Comparison of ENCODE assay signal across 1 cellular context in the genomic region with DNA sequence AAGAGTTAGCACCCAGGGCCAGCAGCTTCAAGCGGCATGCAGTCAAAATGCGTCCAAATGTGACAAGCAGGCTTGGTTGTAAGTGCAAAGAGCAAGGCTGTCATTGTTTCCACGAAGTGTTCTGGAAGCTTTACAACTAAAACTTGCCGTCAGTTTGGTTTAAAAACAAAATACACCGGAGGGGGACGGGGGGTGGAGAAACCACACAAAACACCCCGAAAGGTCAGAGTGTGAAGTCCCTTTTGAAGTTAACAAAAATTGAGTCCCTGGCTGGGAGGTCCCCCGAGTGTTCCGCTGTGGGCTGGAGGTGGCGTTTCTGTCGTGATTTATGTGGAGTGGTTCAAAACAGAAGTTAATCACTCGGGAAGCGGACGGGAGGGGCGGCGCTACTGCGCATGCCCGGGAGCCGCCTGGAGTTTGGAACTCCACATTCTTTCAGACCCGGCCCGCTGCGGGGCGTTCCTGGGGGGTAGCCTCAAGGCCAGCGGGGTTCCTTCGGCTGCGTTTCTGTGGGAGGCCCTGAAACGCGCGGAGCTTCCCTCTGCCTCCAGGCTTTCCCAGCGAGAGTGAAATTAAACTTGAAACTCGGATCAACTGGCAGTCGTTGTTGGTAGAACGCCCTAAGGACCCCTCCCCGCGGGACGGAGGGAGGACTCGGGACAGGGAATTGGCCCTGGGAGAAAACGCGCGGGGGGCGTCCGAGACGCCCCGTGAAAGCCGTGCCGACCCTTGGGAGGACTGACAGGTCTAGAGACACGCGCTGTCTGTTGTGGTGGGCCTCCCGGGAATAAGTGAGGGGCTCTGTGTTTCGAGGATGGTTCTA.
A peak's percentile ranks its signal among the peaks of the same experiment; 100 is the strongest.
TF ChIP-seq lines count a peak whose summit lies in the region.

No MANE protein-coding gene starts in this region.

TF ChIP-seq in K562, 482 proteins besides CTCF, POLR2A, EP300 and RAD21 (continued from another document and continues in another):
- TF ChIP-seq HOXB6 (CRISPR knock-in tag; IDR thresholded peaks at IDR 0.05; ENCODE audit: borderline replicate concordance) (no peak), ZNF24 (IDR thresholded peaks at IDR 0.05) (no peak), CREBBP (IDR thresholded peaks at IDR 0.05; ENCODE audit: low read depth, low read length) (no peak), ZNF778 (CRISPR knock-in tag; IDR thresholded peaks at IDR 0.05) (no peak), ZNF75A (CRISPR knock-in tag; IDR thresholded peaks at IDR 0.05) (0 out of 2 replicates have a peak, but pooled peaks have one; percentile 56), EZH2 (IDR thresholded peaks at IDR 0.05; ENCODE audit: borderline replicate concordance, low read depth, low read length) (no peak), ZNF431 (CRISPR knock-in tag; IDR thresholded peaks at IDR 0.05) (no peak), CREB1 (IDR thresholded peaks at IDR 0.05) (no peak), CREB1 (CRISPR knock-in tag; IDR thresholded peaks at IDR 0.05) (no peak), RFX5 (IDR thresholded peaks at IDR 0.05; ENCODE audit: low read depth, low read length) (no peak), NFE2 (IDR thresholded peaks at IDR 0.05; ENCODE audit: low read depth) (no peak), RBM22 (IDR thresholded peaks at IDR 0.05; ENCODE audit: low read depth, low read length, poor library complexity, severe bottlenecking) (no peak), SMARCE1 (IDR thresholded peaks at IDR 0.05) (no peak), KDM5B (IDR thresholded peaks at IDR 0.05; ENCODE audit: insufficient replicate concordance, low read depth, low read length) (peak; percentile 27), MEIS2 (IDR thresholded peaks at IDR 0.05; ENCODE audit: partially characterized antibody) (no peak), ARID4B (CRISPR knock-in tag; IDR thresholded peaks at IDR 0.05) (peak; percentile 67), ZNF707 (CRISPR knock-in tag; conservative IDR thresholded peaks at IDR 0.05) (no peak), CTBP1 (IDR thresholded peaks at IDR 0.05; ENCODE audit: borderline replicate concordance) (no peak), HNRNPL (IDR thresholded peaks at IDR 0.05; ENCODE audit: low read depth, low read length) (no peak), MTA2 (IDR thresholded peaks at IDR 0.05; ENCODE audit: low read depth) (no peak), TCF3 (CRISPR knock-in tag; IDR thresholded peaks at IDR 0.05) (peak; percentile 36; the same call in 1 of the 2 replicates), ZNF644 (tag; IDR thresholded peaks at IDR 0.05; ENCODE audit: low read depth) (no peak), NBN (IDR thresholded peaks at IDR 0.05; ENCODE audit: low read depth) (no peak), DDX20 (tag; IDR thresholded peaks at IDR 0.05; ENCODE audit: low read depth) (no peak), RBM17 (IDR thresholded peaks at IDR 0.05; ENCODE audit: borderline replicate concordance, low read depth, low read length) (no peak), ZNF384 (IDR thresholded peaks at IDR 0.05; ENCODE audit: low read depth, low read length) (no peak), POLR2AphosphoS5 (IDR thresholded peaks at IDR 0.05; ENCODE audit: control insufficient read depth, insufficient read depth, low read depth, low read length) (peak; percentile 69), FOS (IDR thresholded peaks at IDR 0.05; ENCODE audit: extremely low read depth, insufficient read length) (no peak), MECOM (CRISPR knock-in tag; IDR thresholded peaks at IDR 0.05) (no peak), HMGN3 (IDR thresholded peaks at IDR 0.05; ENCODE audit: borderline replicate concordance, extremely low read depth, insufficient read length, low read depth, low read length) (peak; percentile 60), ZNF146 (CRISPR knock-in tag; IDR thresholded peaks at IDR 0.05; ENCODE audit: unreplicated experiment) (no peak), RBM39 (optimal IDR thresholded peaks at IDR 0.05; ENCODE audit: low read depth, low read length) (peak; percentile 46), PCBP1 (IDR thresholded peaks at IDR 0.05; ENCODE audit: low read depth, low read length, poor library complexity, severe bottlenecking) (no peak), TEAD2 (tag; IDR thresholded peaks at IDR 0.05) (no peak), GTF2F1 (IDR thresholded peaks at IDR 0.05; ENCODE audit: low read depth, low read length) (no peak; the same call in 1 of the 2 replicates), HDGF (IDR thresholded peaks at IDR 0.05) (no peak), ZNF263 (CRISPR knock-in tag; IDR thresholded peaks at IDR 0.05; ENCODE audit: borderline replicate concordance) (no peak; the same call in 1 of the 2 replicates), EWSR1 (IDR thresholded peaks at IDR 0.05; ENCODE audit: borderline replicate concordance, low read depth, partially characterized antibody) (no peak), ZKSCAN8 (CRISPR knock-in tag; IDR thresholded peaks at IDR 0.05) (no peak), ZNF197 (CRISPR knock-in tag; IDR thresholded peaks at IDR 0.05; ENCODE audit: low read depth) (no peak), ZNF717 (CRISPR knock-in tag; IDR thresholded peaks at IDR 0.05) (no peak), PYGO2 (tag; IDR thresholded peaks at IDR 0.05) (no peak), JUNB (CRISPR knock-in tag; conservative IDR thresholded peaks at IDR 0.05) (no peak), NELFE (IDR thresholded peaks at IDR 0.05; ENCODE audit: insufficient read depth, insufficient read length) (no peak), MYBL2 (IDR thresholded peaks at IDR 0.05; ENCODE audit: low read depth) (no peak), MYBL2 (CRISPR knock-in tag; IDR thresholded peaks at IDR 0.05; ENCODE audit: borderline replicate concordance) (no peak), ZBTB7A (IDR thresholded peaks at IDR 0.05; ENCODE audit: borderline replicate concordance, control insufficient read depth, low read depth, low read length) (peak; percentile 85; the same call in 1 of the 2 replicates), HDAC3 (IDR thresholded peaks at IDR 0.05; ENCODE audit: borderline replicate concordance, partially characterized antibody) (no peak), GABPB1 (CRISPR knock-in tag; IDR thresholded peaks at IDR 0.05) (peak; percentile 41), ZNF224 (CRISPR knock-in tag; IDR thresholded peaks at IDR 0.05) (no peak), KAT8 (IDR thresholded peaks at IDR 0.05; ENCODE audit: low read depth) (no peak), CHCHD3 (CRISPR knock-in tag; IDR thresholded peaks at IDR 0.05) (no peak)
- TF ChIP-seq, protein P1, sequence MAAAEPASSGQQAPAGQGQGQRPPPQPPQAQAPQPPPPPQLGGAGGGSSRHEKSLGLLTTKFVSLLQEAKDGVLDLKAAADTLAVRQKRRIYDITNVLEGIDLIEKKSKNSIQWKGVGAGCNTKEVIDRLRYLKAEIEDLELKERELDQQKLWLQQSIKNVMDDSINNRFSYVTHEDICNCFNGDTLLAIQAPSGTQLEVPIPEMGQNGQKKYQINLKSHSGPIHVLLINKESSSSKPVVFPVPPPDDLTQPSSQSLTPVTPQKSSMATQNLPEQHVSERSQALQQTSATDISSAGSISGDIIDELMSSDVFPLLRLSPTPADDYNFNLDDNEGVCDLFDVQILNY (CRISPR knock-in tag; IDR thresholded peaks at IDR 0.05): peak; percentile 2; the same call in 1 of the 2 replicates
- TF ChIP-seq, protein P2, sequence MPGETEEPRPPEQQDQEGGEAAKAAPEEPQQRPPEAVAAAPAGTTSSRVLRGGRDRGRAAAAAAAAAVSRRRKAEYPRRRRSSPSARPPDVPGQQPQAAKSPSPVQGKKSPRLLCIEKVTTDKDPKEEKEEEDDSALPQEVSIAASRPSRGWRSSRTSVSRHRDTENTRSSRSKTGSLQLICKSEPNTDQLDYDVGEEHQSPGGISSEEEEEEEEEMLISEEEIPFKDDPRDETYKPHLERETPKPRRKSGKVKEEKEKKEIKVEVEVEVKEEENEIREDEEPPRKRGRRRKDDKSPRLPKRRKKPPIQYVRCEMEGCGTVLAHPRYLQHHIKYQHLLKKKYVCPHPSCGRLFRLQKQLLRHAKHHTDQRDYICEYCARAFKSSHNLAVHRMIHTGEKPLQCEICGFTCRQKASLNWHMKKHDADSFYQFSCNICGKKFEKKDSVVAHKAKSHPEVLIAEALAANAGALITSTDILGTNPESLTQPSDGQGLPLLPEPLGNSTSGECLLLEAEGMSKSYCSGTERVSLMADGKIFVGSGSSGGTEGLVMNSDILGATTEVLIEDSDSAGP (CRISPR knock-in tag; IDR thresholded peaks at IDR 0.05): no peak
- TF ChIP-seq, protein P3, sequence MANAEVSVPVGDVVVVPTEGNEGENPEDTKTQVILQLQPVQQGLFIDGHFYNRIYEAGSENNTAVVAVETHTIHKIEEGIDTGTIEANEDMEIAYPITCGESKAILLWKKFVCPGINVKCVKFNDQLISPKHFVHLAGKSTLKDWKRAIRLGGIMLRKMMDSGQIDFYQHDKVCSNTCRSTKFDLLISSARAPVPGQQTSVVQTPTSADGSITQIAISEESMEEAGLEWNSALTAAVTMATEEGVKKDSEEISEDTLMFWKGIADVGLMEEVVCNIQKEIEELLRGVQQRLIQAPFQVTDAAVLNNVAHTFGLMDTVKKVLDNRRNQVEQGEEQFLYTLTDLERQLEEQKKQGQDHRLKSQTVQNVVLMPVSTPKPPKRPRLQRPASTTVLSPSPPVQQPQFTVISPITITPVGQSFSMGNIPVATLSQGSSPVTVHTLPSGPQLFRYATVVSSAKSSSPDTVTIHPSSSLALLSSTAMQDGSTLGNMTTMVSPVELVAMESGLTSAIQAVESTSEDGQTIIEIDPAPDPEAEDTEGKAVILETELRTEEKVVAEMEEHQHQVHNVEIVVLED (CRISPR knock-in tag; IDR thresholded peaks at IDR 0.05): no peak
- TF ChIP-seq, protein P4, sequence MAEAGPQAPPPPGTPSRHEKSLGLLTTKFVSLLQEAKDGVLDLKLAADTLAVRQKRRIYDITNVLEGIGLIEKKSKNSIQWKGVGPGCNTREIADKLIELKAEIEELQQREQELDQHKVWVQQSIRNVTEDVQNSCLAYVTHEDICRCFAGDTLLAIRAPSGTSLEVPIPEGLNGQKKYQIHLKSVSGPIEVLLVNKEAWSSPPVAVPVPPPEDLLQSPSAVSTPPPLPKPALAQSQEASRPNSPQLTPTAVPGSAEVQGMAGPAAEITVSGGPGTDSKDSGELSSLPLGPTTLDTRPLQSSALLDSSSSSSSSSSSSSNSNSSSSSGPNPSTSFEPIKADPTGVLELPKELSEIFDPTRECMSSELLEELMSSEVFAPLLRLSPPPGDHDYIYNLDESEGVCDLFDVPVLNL (CRISPR knock-in tag; IDR thresholded peaks at IDR 0.05; ENCODE audit: low read depth): 0 out of 2 replicates have a peak, but pooled peaks have one; percentile 37
- TF ChIP-seq, protein P5, sequence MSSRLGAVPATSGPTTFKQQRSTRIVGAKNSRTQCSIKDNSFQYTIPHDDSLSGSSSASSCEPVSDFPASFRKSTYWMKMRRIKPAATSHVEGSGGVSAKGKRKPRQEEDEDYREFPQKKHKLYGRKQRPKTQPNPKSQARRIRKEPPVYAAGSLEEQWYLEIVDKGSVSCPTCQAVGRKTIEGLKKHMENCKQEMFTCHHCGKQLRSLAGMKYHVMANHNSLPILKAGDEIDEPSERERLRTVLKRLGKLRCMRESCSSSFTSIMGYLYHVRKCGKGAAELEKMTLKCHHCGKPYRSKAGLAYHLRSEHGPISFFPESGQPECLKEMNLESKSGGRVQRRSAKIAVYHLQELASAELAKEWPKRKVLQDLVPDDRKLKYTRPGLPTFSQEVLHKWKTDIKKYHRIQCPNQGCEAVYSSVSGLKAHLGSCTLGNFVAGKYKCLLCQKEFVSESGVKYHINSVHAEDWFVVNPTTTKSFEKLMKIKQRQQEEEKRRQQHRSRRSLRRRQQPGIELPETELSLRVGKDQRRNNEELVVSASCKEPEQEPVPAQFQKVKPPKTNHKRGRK (tag; IDR thresholded peaks at IDR 0.05): no peak
